2 cellular contexts compared by ENCODE assay signal in genomic region chr2:97901862-97902261, GRCh38.
TF ChIP-seq lines count a peak whose summit lies in the region.

No MANE protein-coding gene starts in this region.

TF ChIP-seq in IMR-90, 13 proteins besides CTCF, POLR2A, EP300 and RAD21:
- TF ChIP-seq CHD1 (IDR thresholded peaks at IDR 0.05; ENCODE audit: low read depth, low read length): no peak
TF ChIP-seq in IMR-90: peak in this region for 0.

TF ChIP-seq in K562, 482 proteins besides CTCF, POLR2A, EP300 and RAD21:
- no peak for TF ChIP-seq CEBPG (CRISPR knock-in tag; IDR thresholded peaks at IDR 0.05)
- peak; percentile 10 to 84; a peak in 2 of 4 replicates for TF ChIP-seq CEBPG (tag; conservative IDR thresholded peaks at IDR 0.05 in 1 of 2, IDR thresholded peaks at IDR 0.05 in 1 of 2)
- TF ChIP-seq CEBPB (tag; IDR thresholded peaks at IDR 0.05): peak; percentile 57; the same call in 1 of the 2 replicates
- no peak for TF ChIP-seq SRF (CRISPR knock-in tag; IDR thresholded peaks at IDR 0.05)
TF ChIP-seq in K562: peak in this region for 2.
